In the genomic region with DNA sequence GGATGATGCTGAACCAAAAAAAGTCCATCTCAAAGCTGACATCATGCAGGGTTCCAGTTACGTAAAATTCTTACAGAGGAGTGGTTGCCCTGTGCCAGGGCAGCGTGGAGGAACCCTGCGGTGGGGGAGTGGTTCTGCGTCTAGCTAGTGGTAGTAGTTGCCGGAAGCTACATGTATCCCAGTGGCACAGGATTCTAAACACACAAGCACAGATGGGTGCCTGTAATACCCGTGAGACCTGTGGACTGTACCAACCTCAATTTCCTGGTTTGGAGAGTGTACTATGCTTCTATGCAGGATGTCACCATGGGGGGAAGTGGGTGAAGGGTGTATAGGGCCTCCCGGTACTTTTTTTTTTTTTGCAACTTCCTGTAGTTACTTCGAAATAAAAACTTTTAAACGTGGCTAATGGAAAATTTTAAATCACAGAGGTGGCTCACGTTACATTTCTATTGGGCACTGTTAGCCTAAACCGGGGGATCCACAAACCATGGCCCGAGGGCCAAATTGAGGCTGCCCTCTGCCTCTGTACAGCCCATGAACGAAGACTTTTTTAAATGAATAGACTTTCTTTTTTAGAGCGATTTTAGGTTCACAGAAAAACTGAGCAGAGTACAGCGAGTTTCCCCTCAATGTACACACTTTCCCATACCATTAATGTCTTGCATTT, we compare ENCODE assay signal across 8 cellular contexts. TPM values are rescaled to one million over a fixed set of nuclear protein-coding genes. Genes with fewer than 3 reads are reported as not detected.
DNase-seq lines count a peak whose midpoint lies in the region; ATAC-seq and FAIRE-seq lines count a peak whose summit lies in the region.

No MANE protein-coding gene starts in this region.

- peak; percentile 96 for ATAC-seq in activated naive CD8-positive, alpha-beta T cell treated with anti-CD3 and anti-CD28 coated beads, Interleukin-2, amount 10 ng/mL, durations not matched to agents 7 days and 5 days (ENCODE audit: low read depth)
- no peak for ATAC-seq in GM18868 (IDR thresholded peaks at IDR 0.05; ENCODE audit: unreplicated experiment)

- H3K36me3 Mint-ChIP-seq in activated naive CD8-positive, alpha-beta T cell treated with anti-CD3 and anti-CD28 coated beads, Interleukin-2, amount 10 ng/mL, durations not matched to agents 7 days and 5 days: no peaks in the 10 kb centered on the region

- H3K9me3 Mint-ChIP-seq in activated naive CD8-positive, alpha-beta T cell treated with anti-CD3 and anti-CD28 coated beads, Interleukin-2, amount 10 ng/mL, durations not matched to agents 7 days and 5 days: no peaks in the 10 kb centered on the region

- DNase-seq in GM18507 (ENCODE audit: extremely low spot score, insufficient read length, low read depth) (no peak), T-helper 9 cell (peak; percentile 63), OCI-M1 (lab: John Stamatoyannopoulos, UW) (no peak), COR-L47 (lab: John Stamatoyannopoulos, UW) (no peak), NCI-H1436 treated with DMSO at 0.1 percent for 48 hours (lab: John Stamatoyannopoulos, UW) (no peak)
- peak; percentile 73 for DNase-seq in activated naive CD8-positive, alpha-beta T cell treated with anti-CD3 and anti-CD28 coated beads, Interleukin-2, amount 10 ng/mL, durations not matched to agents 7 days and 5 days
- DNase-seq in stimulated activated CD4-positive, alpha-beta T cell treated with anti-CD3 and anti-CD28 coated beads, Interleukin-4, amount 100 ng/mL, for 24 hours: peak; percentile 70

- H3K4me3 Mint-ChIP-seq in activated naive CD8-positive, alpha-beta T cell treated with anti-CD3 and anti-CD28 coated beads, Interleukin-2, amount 10 ng/mL, durations not matched to agents 7 days and 5 days: peak overlapping the region; percentile 73

- H3K27me3 Mint-ChIP-seq in activated naive CD8-positive, alpha-beta T cell treated with anti-CD3 and anti-CD28 coated beads, Interleukin-2, amount 10 ng/mL, durations not matched to agents 7 days and 5 days: no peaks in the 10 kb centered on the region

- peak; percentile 60 for FAIRE-seq in GM18507 (lab: Jason Lieb, UNC)

- H3K4me1 Mint-ChIP-seq in activated naive CD8-positive, alpha-beta T cell treated with anti-CD3 and anti-CD28 coated beads, Interleukin-2, amount 10 ng/mL, durations not matched to agents 7 days and 5 days: peaks cover 42% of the 10 kb centered on the region

- POLR2A ChIA-PET in activated naive CD8-positive, alpha-beta T cell treated with anti-CD3 and anti-CD28 coated beads, Interleukin-2, amount 10 ng/mL, durations not matched to agents 7 days and 5 days (lab: Charles Lee): interaction anchor here (0.7 to 1.1 kb wide), 5 partner anchors 56 to 200 kb away, joined by 3 to 4 read pairs (median 4); a partner anchor contains a TSS

- H3K27ac Mint-ChIP-seq in activated naive CD8-positive, alpha-beta T cell treated with anti-CD3 and anti-CD28 coated beads, Interleukin-2, amount 10 ng/mL, durations not matched to agents 7 days and 5 days: peak overlapping the region; percentile 93

RNA-seq across cellular contexts. Expression of a gene that starts 38.5 kb away (rescaled TPM):
- total RNA-seq in activated naive CD8-positive, alpha-beta T cell treated with anti-CD3 and anti-CD28 coated beads, Interleukin-2, amount 10 ng/mL, durations not matched to agents 7 days and 5 days: 1 to 10 TPM; 2.1 TPM

RNA-seq across cellular contexts. Expression of a gene that starts 39.3 kb away (rescaled TPM):
- total RNA-seq in activated naive CD8-positive, alpha-beta T cell treated with anti-CD3 and anti-CD28 coated beads, Interleukin-2, amount 10 ng/mL, durations not matched to agents 7 days and 5 days: 1 to 10 TPM; 1.3 to 1.4 TPM

Comparison
In these comparisons a context has a peak if more than half of its experiments do, and no peak if none do; other contexts are left out.
1. DNase-seq: peak in T-helper 9 cell (single experiment), activated naive CD8-positive, alpha-beta T cell treated with anti-CD3 and anti-CD28 coated beads, Interleukin-2, amount 10 ng/mL, durations not matched to agents 7 days and 5 days (single experiment) and stimulated activated CD4-positive, alpha-beta T cell treated with anti-CD3 and anti-CD28 coated beads, Interleukin-4, amount 100 ng/mL, for 24 hours (single experiment); none in GM18507 (single experiment), OCI-M1 (single experiment), COR-L47 (single experiment) and NCI-H1436 treated with DMSO at 0.1 percent for 48 hours (single experiment).